Comparison of ENCODE assay signal across 8 cellular contexts in genomic region chr21:35400233-35400939, GRCh38.
DNase-seq lines count a peak whose midpoint lies in the region; ATAC-seq and TF ChIP-seq lines count a peak whose summit lies in the region.

No MANE protein-coding gene starts in this region.

- 47% methylated on average over 8 of the region's 8 CpGs for WGBS in suprapubic skin

- no peak overlapping the region for H3K4me3 ChIP-seq in Karpas-422 (ENCODE audit: low read length)
- H3K4me3 ChIP-seq in PC-3 (ENCODE audit: low read length), result no peak overlapping the region
- H3K4me3 ChIP-seq in skeletal muscle cell (ENCODE audit: low read depth, low read length), result no peak overlapping the region
- no peak overlapping the region for H3K4me3 ChIP-seq in suprapubic skin

- H3K4me2 ChIP-seq in Karpas-422 (ENCODE audit: low read depth, low read length, poor library complexity, severe bottlenecking) (no peak overlapping the region), PC-3 (ENCODE audit: low read length) (peak overlapping the region; percentile 59)

- H3K36me3 Mint-ChIP-seq in activated naive CD4-positive, alpha-beta T cell treated with anti-CD3 and anti-CD28 coated beads, Interleukin-2, amount 50 U/mL, for 72 hours, result no peaks in the 10 kb centered on the region

- ATAC-seq in PC-3 (peak; percentile 82), left ventricle myocardium superior (peak; percentile 61), HG02852 (IDR thresholded peaks at IDR 0.05; ENCODE audit: unreplicated experiment) (no peak)
- ATAC-seq in activated naive CD4-positive, alpha-beta T cell treated with anti-CD3 and anti-CD28 coated beads, Interleukin-2, amount 50 U/mL, for 72 hours, result peak; percentile 86 to 88

- H3K27me3 ChIP-seq in Karpas-422 (ENCODE audit: low read length) (no peaks in the 10 kb centered on the region), PC-3 (ENCODE audit: low read length) (no peaks in the 10 kb centered on the region), suprapubic skin (no peaks in the 10 kb centered on the region)

- TF ChIP-seq CTCF in GM10266 (IDR thresholded peaks at IDR 0.05; ENCODE audit: control insufficient read depth, insufficient read depth, low read depth, missing control alignments) (peak; percentile 65), PC-3 (conservative IDR thresholded peaks at IDR 0.05; ENCODE audit: low read depth, low read length) (peak; percentile 87), suprapubic skin (IDR thresholded peaks at IDR 0.05) (peak in 1 of 2 donors; percentile 19)

- H3K9me3 ChIP-seq in Karpas-422 (ENCODE audit: low read length) (no peaks in the 10 kb centered on the region), PC-3 (ENCODE audit: low read length) (no peaks in the 10 kb centered on the region), suprapubic skin (no peaks in the 10 kb centered on the region)

- no peak overlapping the region for H3K27ac Mint-ChIP-seq in activated naive CD4-positive, alpha-beta T cell treated with anti-CD3 and anti-CD28 coated beads, Interleukin-2, amount 50 U/mL, for 72 hours

- H3K79me2 ChIP-seq in Karpas-422 (ENCODE audit: low read length) (no peaks in the 10 kb centered on the region), PC-3 (ENCODE audit: low read length) (no peaks in the 10 kb centered on the region)

- POLR2A ChIA-PET in PC-3 (lab: Charles Lee; ENCODE audit: unreplicated experiment), result interaction anchor here (0.6 kb wide), 1 partner anchor 385 kb away, joined by 4 read pairs; no protein-coding TSS in a partner anchor

- H3K36me3 ChIP-seq in Karpas-422 (ENCODE audit: insufficient read depth, low read length) (no peaks in the 10 kb centered on the region), PC-3 (ENCODE audit: low read depth, low read length) (no peaks in the 10 kb centered on the region), suprapubic skin (no peaks in the 10 kb centered on the region)

- no peak for TF ChIP-seq EP300 in suprapubic skin (IDR thresholded peaks at IDR 0.05)

- intact Hi-C loops in PC-3 (cut with micrococcal nuclease) (loop anchor here (1.0 to 5.0 kb wide), 9 partner anchors 144 to 653 kb away; no protein-coding TSS in a partner anchor), left ventricle myocardium superior (cut with micrococcal nuclease) (no loop called here)

- H3F3A ChIP-seq in PC-3 (ENCODE audit: low read length, unreplicated experiment), result no peaks in the 10 kb centered on the region

- no TSS peak for BruUV-seq in PC-3 (replicated peaks; lab: Mats Ljungman, UMichigan)

- peaks cover 0 to 4% of the 10 kb centered on the region in 2 donors for H3K9me3 Mint-ChIP-seq in activated naive CD4-positive, alpha-beta T cell treated with anti-CD3 and anti-CD28 coated beads, Interleukin-2, amount 50 U/mL, for 72 hours

- peak; percentile 58 for DNase-seq in GM10266 (ENCODE audit: extremely low spot score)
- peak; percentile 82 for DNase-seq in Karpas-422
- DNase-seq in PC-3, result peak; percentile 90
- DNase-seq in activated naive CD4-positive, alpha-beta T cell treated with anti-CD3 and anti-CD28 coated beads, Interleukin-2, amount 50 U/mL, for 72 hours (ENCODE audit: low spot score in 2 of 2), result peak in 1 of 2 donors; percentile 27
- DNase-seq in left ventricle myocardium superior, result no peak
- peak; percentile 25 for DNase-seq in skeletal muscle cell (ENCODE audit: low read depth)
- no peak for DNase-seq in suprapubic skin (ENCODE audit: low spot score in 2 of 2)

- H3K27ac ChIP-seq in Karpas-422 (ENCODE audit: low read length) (no peak overlapping the region), PC-3 (ENCODE audit: low read length) (peak overlapping the region; percentile 1; the same call in 1 of the 2 replicates), suprapubic skin (no peak overlapping the region)

- H4K20me1 ChIP-seq in Karpas-422 (ENCODE audit: insufficient read depth, low read depth, low read length), result no peaks in the 10 kb centered on the region
- H4K20me1 ChIP-seq in PC-3 (ENCODE audit: low read length), result no peaks in the 10 kb centered on the region

- H3K4me1 ChIP-seq in Karpas-422 (ENCODE audit: low read length) (peaks cover 7% of the 10 kb centered on the region), PC-3 (ENCODE audit: insufficient read depth, low read length) (peaks cover 41% of the 10 kb centered on the region), suprapubic skin (peaks cover 4% of the 10 kb centered on the region)

- H3K9ac ChIP-seq in Karpas-422 (ENCODE audit: low read length) (no peak overlapping the region), PC-3 (ENCODE audit: low read length) (0 out of 2 replicates have a peak overlapping the region, but pooled peaks have one; percentile 8)

- no peak for TF ChIP-seq POLR2A in suprapubic skin (IDR thresholded peaks at IDR 0.05)

- H2AFZ ChIP-seq in Karpas-422 (ENCODE audit: low read length), result no peak overlapping the region
- peak overlapping the region; percentile 15; the same call in 1 of the 2 replicates for H2AFZ ChIP-seq in PC-3 (ENCODE audit: low read length)

- H3K9me2 ChIP-seq in Karpas-422 (replicated peaks; ENCODE audit: insufficient read depth, low read length), result no peaks in the 10 kb centered on the region
- H3K9me2 ChIP-seq in PC-3 (replicated peaks; ENCODE audit: low read length), result no peaks in the 10 kb centered on the region

- CTCF ChIA-PET in PC-3 (lab: Charles Lee), result interaction anchor here (0.6 to 2.1 kb wide), 7 partner anchors 147 to 655 kb away, joined by 3 to 11 read pairs (median 5); no protein-coding TSS in a partner anchor

Comparison
In these comparisons a context has a peak if more than half of its experiments do, and no peak if none do; other contexts are left out.
1. DNase-seq: peak in GM10266 (single experiment), Karpas-422 (single experiment), PC-3 (single experiment) and skeletal muscle cell (single experiment); none in left ventricle myocardium superior (single experiment) and suprapubic skin (0 of 2).